In the genomic region with DNA sequence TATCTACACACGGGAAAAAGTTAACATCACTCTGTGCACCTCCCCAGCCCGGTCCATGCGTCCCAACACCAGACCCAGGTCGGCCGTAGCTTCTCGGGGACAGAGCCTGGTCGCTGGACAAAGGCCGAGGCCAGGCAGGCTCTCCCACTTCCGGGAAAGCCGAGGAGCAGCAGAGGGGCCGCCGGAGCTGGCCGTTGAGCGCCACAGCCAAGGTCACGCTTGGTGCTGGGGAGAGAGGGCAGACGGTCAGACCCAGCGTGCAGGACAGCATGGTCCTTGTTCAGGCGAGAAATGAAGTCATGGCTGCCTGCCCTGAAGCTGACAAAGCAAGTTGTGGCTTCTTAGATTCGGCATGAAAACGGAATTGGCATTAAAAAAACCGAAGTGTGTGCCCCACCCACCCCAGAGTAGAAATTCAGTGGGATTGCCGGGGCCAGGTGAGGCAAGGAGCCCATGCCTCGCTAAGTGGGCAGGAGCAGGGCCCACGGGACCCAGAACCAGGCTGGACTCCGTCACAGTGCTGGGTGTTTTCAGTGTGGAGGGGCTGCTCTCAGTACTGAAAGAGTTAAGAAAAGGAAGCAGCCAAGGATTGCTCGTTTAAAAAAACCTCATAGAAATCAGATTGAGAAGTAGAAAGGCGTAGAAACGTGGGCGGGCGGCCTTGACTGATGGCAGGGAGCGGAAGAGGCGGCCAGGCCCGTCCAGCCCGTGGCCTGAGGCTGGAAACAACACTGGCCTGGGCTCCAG, we compare ENCODE assay signal across 1 cellular context.
TF ChIP-seq lines count a peak whose summit lies in the region.

No MANE protein-coding gene starts in this region.

TF ChIP-seq in H1, 55 proteins besides CTCF, POLR2A, EP300 and RAD21:
- TF ChIP-seq SP1 (IDR thresholded peaks at IDR 0.05; ENCODE audit: low read depth, low read length): no peak
- TF ChIP-seq TBP (IDR thresholded peaks at IDR 0.05; ENCODE audit: low read depth, low read length): no peak
- TF ChIP-seq JUN (IDR thresholded peaks at IDR 0.05; ENCODE audit: low read depth, low read length): no peak
- no peak for TF ChIP-seq ASH2L (IDR thresholded peaks at IDR 0.05; ENCODE audit: low read length)
- TF ChIP-seq RNF2 (IDR thresholded peaks at IDR 0.05; ENCODE audit: borderline replicate concordance, low read depth, low read length, missing control alignments, poor library complexity, severe bottlenecking): no peak
- no peak for TF ChIP-seq EZH2 (IDR thresholded peaks at IDR 0.05; ENCODE audit: low read depth, low read length, severe bottlenecking)
- no peak for TF ChIP-seq KDM5A (IDR thresholded peaks at IDR 0.05; ENCODE audit: low read length)
- TF ChIP-seq, protein P1, sequence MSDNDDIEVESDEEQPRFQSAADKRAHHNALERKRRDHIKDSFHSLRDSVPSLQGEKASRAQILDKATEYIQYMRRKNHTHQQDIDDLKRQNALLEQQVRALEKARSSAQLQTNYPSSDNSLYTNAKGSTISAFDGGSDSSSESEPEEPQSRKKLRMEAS (IDR thresholded peaks at IDR 0.05): no peak
- no peak for TF ChIP-seq BACH1 (IDR thresholded peaks at IDR 0.05; ENCODE audit: low read length)
- no peak for TF ChIP-seq CTBP2 (IDR thresholded peaks at IDR 0.05; ENCODE audit: borderline replicate concordance, insufficient read depth, insufficient read length, low read length)
- TF ChIP-seq TAF7 (optimal IDR thresholded peaks at IDR 0.05; ENCODE audit: borderline replicate concordance, low read depth, low read length): no peak
- no peak for TF ChIP-seq FOSL1 (IDR thresholded peaks at IDR 0.05; ENCODE audit: insufficient read depth, low read depth, low read length)
